ENCODE assay signal across 3 cellular contexts in the genomic region with DNA sequence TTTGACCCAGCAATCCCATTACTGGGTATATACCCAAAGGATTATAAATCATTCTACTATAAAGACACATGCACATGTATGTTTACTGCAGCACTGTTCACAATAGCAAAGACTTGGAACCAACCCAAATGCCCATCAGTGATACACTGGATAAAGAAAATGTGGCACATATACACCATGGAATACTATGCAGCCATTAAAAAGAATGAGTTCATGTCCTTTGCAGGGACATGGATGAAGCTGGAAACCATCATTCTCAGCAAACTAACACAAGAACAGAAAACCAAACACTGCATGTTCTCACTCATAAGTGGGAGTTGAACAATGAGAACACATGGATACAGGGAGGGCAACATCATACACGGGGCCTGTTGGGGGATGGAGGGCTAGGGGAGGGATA.
DNase-seq lines count a peak whose midpoint lies in the region; TF ChIP-seq lines count a peak whose summit lies in the region.
"Not testable (repeated sequence)": the region's sequence is repeated elsewhere in the genome, so short reads cannot be mapped to it uniquely, and the experiment has no call there.

No MANE protein-coding gene starts in this region.

- not testable (repeated sequence) for H3K4me3 Mint-ChIP-seq in activated CD4-positive, alpha-beta T cell treated with anti-CD3 and anti-CD28 coated beads, Interleukin-2, amount 10 ng/mL, durations not matched to agents 24 days and 14 days

- H3K9me3 ChIP-seq in HEK293 (ENCODE audit: control insufficient read depth, insufficient read depth, low read depth, low read length): not testable (repeated sequence)

- H3K4me3 ChIP-seq in HEK293 (ENCODE audit: low read depth, low read length): not testable (repeated sequence)

- H3K36me3 ChIP-seq in HEK293 (ENCODE audit: control insufficient read depth in 2 of 2, insufficient read depth in 1 of 2, low read length in 2 of 2): not testable (repeated sequence)

- H3K9me3 Mint-ChIP-seq in activated CD4-positive, alpha-beta T cell treated with anti-CD3 and anti-CD28 coated beads, Interleukin-2, amount 10 ng/mL, durations not matched to agents 24 days and 14 days: not testable (repeated sequence)

- H3K27ac Mint-ChIP-seq in activated CD4-positive, alpha-beta T cell treated with anti-CD3 and anti-CD28 coated beads, Interleukin-2, amount 10 ng/mL, durations not matched to agents 24 days and 14 days: not testable (repeated sequence)

- H3K4me1 ChIP-seq in HEK293 (ENCODE audit: control insufficient read depth, insufficient read depth, low read length): not testable (repeated sequence)

- intact Hi-C loops in activated CD4-positive, alpha-beta T cell treated with anti-CD3 and anti-CD28 coated beads, Interleukin-2, amount 10 ng/mL, durations not matched to agents 24 days and 14 days (cut with micrococcal nuclease): not testable (repeated sequence)

- POLR2A ChIA-PET in HEK293 (lab: Yijun Ruan, JAX): not testable (repeated sequence)

- not testable (repeated sequence) for H3K4me1 Mint-ChIP-seq in activated CD4-positive, alpha-beta T cell treated with anti-CD3 and anti-CD28 coated beads, Interleukin-2, amount 10 ng/mL, durations not matched to agents 24 days and 14 days

- H3K27ac ChIP-seq in HEK293 (ENCODE audit: extremely low read depth, low read depth, low read length): not testable (repeated sequence)
- peak overlapping the region; percentile 77 for H3K27ac ChIP-seq in VCaP

- not testable (repeated sequence) for H3K36me3 Mint-ChIP-seq in activated CD4-positive, alpha-beta T cell treated with anti-CD3 and anti-CD28 coated beads, Interleukin-2, amount 10 ng/mL, durations not matched to agents 24 days and 14 days (ENCODE audit: low read depth)

- CTCF ChIA-PET in HEK293 (lab: Yijun Ruan, JAX): interaction anchor here (15.9 kb wide), 1 partner anchor 94 kb away, joined by 581 read pairs; no protein-coding TSS in a partner anchor

- H3K27me3 Mint-ChIP-seq in activated CD4-positive, alpha-beta T cell treated with anti-CD3 and anti-CD28 coated beads, Interleukin-2, amount 10 ng/mL, durations not matched to agents 24 days and 14 days: peaks cover 23% of the 10 kb centered on the region

- TF ChIP-seq CTCF in HEK293 (tag by site-specific recombination; IDR thresholded peaks at IDR 0.05); VCaP (conservative IDR thresholded peaks at IDR 0.05): not testable (repeated sequence)

- DNase-seq in activated CD4-positive, alpha-beta T cell treated with anti-CD3 and anti-CD28 coated beads, Interleukin-2, amount 10 ng/mL, durations not matched to agents 24 days and 14 days: peak; percentile 16

TF ChIP-seq in HEK293, 187 proteins besides CTCF, POLR2A, EP300 and RAD21:
- TF ChIP-seq ZNF146 (tag by site-specific recombination; IDR thresholded peaks at IDR 0.05): peak; percentile 92
